Comparison of ENCODE assay signal across 18 cellular contexts in genomic region chr17:45111838-45112237, GRCh38. TPM values are rescaled to one million over a fixed set of nuclear protein-coding genes. Genes with fewer than 3 reads are reported as not detected.
A peak's percentile ranks its signal among the peaks of the same experiment; 100 is the strongest.
DNase-seq lines count a peak whose midpoint lies in the region; ATAC-seq, FAIRE-seq and TF ChIP-seq lines count a peak whose summit lies in the region.
"Had no signal": no experiment of that assay in that cellular context is flagged by ENCODE, and none has a peak within 500 bp of the region (broad histone marks: within the 10 kb centered on the region; RNA-seq: fewer than 3 reads in every experiment).

No MANE protein-coding gene starts in this region.

- H4K20me1 ChIP-seq in BLaER1 treated with 17β-estradiol and CSF1 and Interleukin-3, amounts not matched to agents 10 nM and 100 nM, result peaks cover 0 to 49% (median 7%) of the 10 kb centered on the region in 11 experiments; a peak in 8 of 22 replicates
- H4K20me1 ChIP-seq in PC-3 (ENCODE audit: low read length) (no peaks in the 10 kb centered on the region), HepG2 (ENCODE audit: insufficient read depth, low read length) (no peaks in the 10 kb centered on the region)

- H3K79me2 ChIP-seq in PC-3 (ENCODE audit: low read length), result no peaks in the 10 kb centered on the region
- no peaks in the 10 kb centered on the region for H3K79me2 ChIP-seq in HepG2 (ENCODE audit: insufficient read depth, low read length)
- H3K79me2 ChIP-seq: parathyroid adenoma had no signal

- POLR2A ChIA-PET in PC-3 (lab: Charles Lee; ENCODE audit: unreplicated experiment), result no interaction called here
- POLR2A ChIA-PET in HepG2 (lab: Yijun Ruan, JAX), result interaction anchor here (0.9 to 1.0 kb wide), 2 partner anchors 23 to 25 kb away, joined by 3 read pairs; partner anchors contain the start of gene ACBD4

- H3K36me3 ChIP-seq in BLaER1 treated with 17β-estradiol and CSF1 and Interleukin-3, amounts not matched to agents 10 nM and 100 nM, result peaks cover 24 to 34% (median 26%) of the 10 kb centered on the region in 11 experiments
- H3K36me3 ChIP-seq in PC-3 (ENCODE audit: low read depth, low read length) (peaks cover 11% of the 10 kb centered on the region; the same call in 1 of the 2 replicates), esophagus squamous epithelium (peaks cover 11 to 61% (median 20%) of the 10 kb centered on the region in 3 donors), skeletal muscle tissue (ENCODE audit: control insufficient read depth in 3 of 3, insufficient read depth in 3 of 3, low read length in 3 of 3) (peaks cover 12 to 48% (median 41%) of the 10 kb centered on the region in 3 donors), HepG2 (replicated peaks in 1 of 2; ENCODE audit: control insufficient read depth in 1 of 2, insufficient read depth in 2 of 2, low read length in 2 of 2) (peaks cover 7 to 16% of the 10 kb centered on the region in 2 experiments; a peak in 4 of 5 replicates)

- H3K9ac ChIP-seq in BLaER1 treated with 17β-estradiol and CSF1 and Interleukin-3, amounts not matched to agents 10 nM and 100 nM, result peak overlapping the region; percentile 46 to 87 (median 82); a peak in 21 of 22 replicates
- H3K9ac ChIP-seq in PC-3 (ENCODE audit: low read length) (no peak overlapping the region), skeletal muscle tissue (ENCODE audit: low read depth in 1 of 3, low read length in 3 of 3) (peak overlapping the region in 2 of 3 donors; percentile 57 to 88), HepG2 (ENCODE audit: insufficient read depth, low read depth, low read length) (no peak overlapping the region)
- H3K9ac ChIP-seq: parathyroid adenoma had no signal

- CTCF ChIA-PET in PC-3 (lab: Charles Lee) (interaction anchor here (1.0 kb wide), 1 partner anchor 21 kb away, joined by 3 read pairs; no protein-coding TSS in a partner anchor), HepG2 (lab: Yijun Ruan, JAX; ENCODE audit: low intra/inter-chr PET ratio, low total read pairs) (interaction anchor here (1.4 kb wide), 1 partner anchor 24 kb away, joined by 3 read pairs; the partner anchor contains the start of gene ACBD4)

- H2AFZ ChIP-seq in PC-3 (ENCODE audit: low read length) (no peak overlapping the region), HepG2 (ENCODE audit: low read length) (no peak overlapping the region)
- H2AFZ ChIP-seq: parathyroid adenoma had no signal

- DNase-seq in PC-3, result no peak
- DNase-seq in esophagus squamous epithelium (lab: John Stamatoyannopoulos, UW), result no peak
- no peak for DNase-seq in HepG2 (ENCODE audit: low spot score)
- DNase-seq in NCI-H146 treated with DMSO at 0.1 percent for 48 hours (lab: John Stamatoyannopoulos, UW; ENCODE audit: unreplicated experiment), result no peak
- no peak for DNase-seq in NCI-H748 (lab: John Stamatoyannopoulos, UW; ENCODE audit: unreplicated experiment)
- DNase-seq: activated gamma-delta T cell treated with Interleukin-2 at 50 U/mL for 16 hours, GF-D8, immature natural killer cell, KG1, NCI-H1436 treated with DMSO at 0.1 percent for 48 hours, NCI-H69, Peyer's patch had no signal

- H3F3A ChIP-seq in PC-3 (ENCODE audit: low read length, unreplicated experiment), result no peaks in the 10 kb centered on the region

- peak overlapping the region in 7 of 10 experiments; percentile 40 to 60 (median 50); a peak in 12 of 20 replicates for H3K4me3 ChIP-seq in BLaER1 treated with 17β-estradiol and CSF1 and Interleukin-3, amounts not matched to agents 10 nM and 100 nM
- no peak overlapping the region for H3K4me3 ChIP-seq in PC-3 (ENCODE audit: low read length)
- H3K4me3 ChIP-seq in esophagus squamous epithelium, result no peak overlapping the region
- no peak overlapping the region for H3K4me3 ChIP-seq in skeletal muscle tissue (ENCODE audit: low read length in 3 of 3)
- no peak overlapping the region for H3K4me3 ChIP-seq in HepG2 (replicated peaks in 1 of 3; ENCODE audit: insufficient read depth in 1 of 3, low read depth in 2 of 3, low read length in 3 of 3)
- H3K4me3 ChIP-seq: Peyer's patch had no signal

- no peaks in the 10 kb centered on the region for H3K27me3 ChIP-seq in BLaER1 treated with 17β-estradiol and CSF1 and Interleukin-3, amounts not matched to agents 10 nM and 100 nM
- H3K27me3 ChIP-seq in PC-3 (ENCODE audit: low read length) (no peaks in the 10 kb centered on the region), esophagus squamous epithelium (no peaks in the 10 kb centered on the region), skeletal muscle tissue (ENCODE audit: control insufficient read depth in 3 of 3, insufficient read depth in 3 of 3, low read length in 3 of 3) (no peaks in the 10 kb centered on the region), HepG2 (ENCODE audit: control insufficient read depth in 1 of 2, insufficient read depth in 2 of 2, low read length in 2 of 2) (no peaks in the 10 kb centered on the region)
- H3K27me3 ChIP-seq: Peyer's patch had no signal

- ATAC-seq in PC-3 (no peak), HepG2 (no peak), HG03442 (IDR thresholded peaks at IDR 0.05; ENCODE audit: unreplicated experiment) (no peak)

- H3K4me1 ChIP-seq in BLaER1 treated with 17β-estradiol and CSF1 and Interleukin-3, amounts not matched to agents 10 nM and 100 nM, result peaks cover 66 to 94% (median 82%) of the 10 kb centered on the region in 10 experiments
- H3K4me1 ChIP-seq in PC-3 (ENCODE audit: insufficient read depth, low read length) (no peaks in the 10 kb centered on the region), esophagus squamous epithelium (peaks cover 0 to 55% (median 8%) of the 10 kb centered on the region in 3 donors), skeletal muscle tissue (ENCODE audit: control insufficient read depth in 3 of 3, insufficient read depth in 3 of 3, low read length in 3 of 3) (peaks cover 63 to 72% (median 66%) of the 10 kb centered on the region in 3 donors), HepG2 (ENCODE audit: insufficient read depth, low read length) (peaks cover 51% of the 10 kb centered on the region)
- H3K4me1 ChIP-seq: parathyroid adenoma had no signal

- H3K27ac ChIP-seq in BLaER1 treated with 17β-estradiol and CSF1 and Interleukin-3, amounts not matched to agents 10 nM and 100 nM, result peak overlapping the region in 10 of 11 experiments; percentile 58 to 97 (median 95); a peak in 20 of 22 replicates
- H3K27ac ChIP-seq in PC-3 (ENCODE audit: low read length), result no peak overlapping the region
- peak overlapping the region in 3 of 4 donors; percentile 61 to 80 (median 62) for H3K27ac ChIP-seq in esophagus squamous epithelium
- H3K27ac ChIP-seq in skeletal muscle tissue (ENCODE audit: low read depth, low read length), result peak overlapping the region; percentile 98
- H3K27ac ChIP-seq in HepG2 (ENCODE audit: extremely low read length, insufficient read depth, low read length), result no peak overlapping the region
- H3K27ac ChIP-seq: parathyroid adenoma had no signal

- no peak for FAIRE-seq in HepG2 (lab: Jason Lieb, UNC)
- FAIRE-seq: endometrium, frontal cortex had no signal

- TF ChIP-seq POLR2A in esophagus squamous epithelium (IDR thresholded peaks at IDR 0.05) (no peak), HepG2 (IDR thresholded peaks at IDR 0.05; ENCODE audit: insufficient read depth in 1 of 2, low read depth in 2 of 2, low read length in 2 of 2) (no peak)

- TF ChIP-seq CTCF in PC-3 (conservative IDR thresholded peaks at IDR 0.05; ENCODE audit: low read depth, low read length) (no peak), esophagus squamous epithelium (IDR thresholded peaks at IDR 0.05) (no peak), HepG2 (CRISPR knock-in tag; IDR thresholded peaks at IDR 0.05) (no peak)

- no peaks in the 10 kb centered on the region for H3K9me3 ChIP-seq in BLaER1 treated with 17β-estradiol and CSF1 and Interleukin-3, amounts not matched to agents 10 nM and 100 nM (replicated peaks in 1 of 11)
- no peaks in the 10 kb centered on the region for H3K9me3 ChIP-seq in PC-3 (ENCODE audit: low read length)
- no peaks in the 10 kb centered on the region for H3K9me3 ChIP-seq in esophagus squamous epithelium
- H3K9me3 ChIP-seq in skeletal muscle tissue (ENCODE audit: control insufficient read depth in 3 of 3, low read length in 3 of 3), result no peaks in the 10 kb centered on the region
- H3K9me3 ChIP-seq in HepG2 (ENCODE audit: low read length), result no peaks in the 10 kb centered on the region
- H3K9me3 ChIP-seq: Peyer's patch had no signal

- WGBS in esophagus squamous epithelium, 2 donors, result 60 to 65% methylated on average over 4 of the region's 11 CpGs
- WGBS in HepG2 (ENCODE audit: low lambda C conversion rate), result 92% methylated on average over 11 of the region's 11 CpGs

- TF ChIP-seq EP300 in HepG2 (IDR thresholded peaks at IDR 0.05; ENCODE audit: low read depth in 2 of 2, low read length in 2 of 2), result no peak
- TF ChIP-seq EP300 in HepG2 (CRISPR knock-in tag; IDR thresholded peaks at IDR 0.05; ENCODE audit: borderline replicate concordance), result no peak

- no peaks in the 10 kb centered on the region for H3K9me2 ChIP-seq in PC-3 (replicated peaks; ENCODE audit: low read length)

- TF ChIP-seq RAD21 in HepG2 (CRISPR knock-in tag; IDR thresholded peaks at IDR 0.05), result no peak

- peak overlapping the region; percentile 72 to 99 (median 96) for H3K4me2 ChIP-seq in BLaER1 treated with 17β-estradiol and CSF1 and Interleukin-3, amounts not matched to agents 10 nM and 100 nM
- H3K4me2 ChIP-seq in PC-3 (ENCODE audit: low read length) (no peak overlapping the region), HepG2 (ENCODE audit: low read depth, low read length) (no peak overlapping the region)

- in situ Hi-C loops in HepG2 (cut with HindIII; ENCODE audit: extremely low pct_ligation_motif_present, low pct_unique_long_range_greater_than_20kb), result no loop called here

- intact Hi-C loops in PC-3 (cut with micrococcal nuclease), result no loop called here
- intact Hi-C loops in esophagus squamous epithelium (cut with DNase I), result no loop called here
- intact Hi-C loops in HepG2 (cut with micrococcal nuclease; ENCODE audit: unreplicated experiment), result no loop called here

- BruUV-seq in PC-3 (replicated peaks; lab: Mats Ljungman, UMichigan) (TSS peak; percentile 16), HepG2 (replicated peaks; lab: Mats Ljungman, UMichigan) (no TSS peak)

RNA-seq across cellular contexts. Expression of gene PLCD3, which starts 20.5 kb away (rescaled TPM):
- total RNA-seq in PC-3 (2014; rRNA removed) (35.1 and 55.3 TPM in 2 replicates), esophagus squamous epithelium (100 to 1,000 TPM in 1 of 4 donors, 10 to 100 TPM in 3; 16.3 to 105 (median 20.5) TPM), skeletal muscle tissue (12.0 TPM), HepG2 (2016; rRNA removed; fragmentation: Illumina TruSeq; extraction: Trizol) (5.5 and 11.3 TPM in 2 replicates)
- total RNA-seq in HepG2 (2016; cell fraction: cytosol; rRNA removed; fragmentation: Illumina TruSeq; extraction: Trizol; ENCODE audit: low read depth), result 5.6 and 8.7 TPM in 2 replicates
- total RNA-seq in HepG2 (2016; cell fraction: insoluble cytoplasmic fraction; rRNA removed; fragmentation: Illumina TruSeq; extraction: Trizol), result 6.2 and 9.4 TPM in 2 replicates
- 23.5 and 28.9 TPM in 2 replicates for total RNA-seq in HepG2 (2016; cell fraction: membrane; rRNA removed; fragmentation: Illumina TruSeq; extraction: Trizol)
- 4.2 and 4.3 TPM in 2 replicates for total RNA-seq in HepG2 (2016; cell fraction: nucleus; rRNA removed; fragmentation: Illumina TruSeq; extraction: Trizol)
- 39.1 and 46.1 TPM in 2 replicates for polyA plus RNA-seq in HepG2 (2011; rRNA removed)
- polyA plus RNA-seq in HepG2 (2011; cell fraction: cytosol; rRNA removed), result 28.6 and 40.9 TPM in 2 replicates
- 37.4 and 43.6 TPM in 2 replicates for polyA plus RNA-seq in HepG2 (2011; cell fraction: nucleus; rRNA removed)
- polyA plus RNA-seq in HepG2 (2012), result 8.5 and 22.4 TPM in 2 replicates
- 17.4 and 19.5 TPM in 2 replicates for polyA plus RNA-seq in HepG2 (2016; cell fraction: cytosol; fragmentation: Illumina TruSeq; extraction: Trizol; ENCODE audit: low read depth)
- polyA plus RNA-seq in HepG2 (2016; cell fraction: insoluble cytoplasmic fraction; fragmentation: Illumina TruSeq; extraction: Trizol; ENCODE audit: low read depth), result 14.0 and 24.9 TPM in 2 replicates
- polyA plus RNA-seq in HepG2 (2016; cell fraction: membrane; fragmentation: Illumina TruSeq; extraction: Trizol; ENCODE audit: low read depth), result 30.5 and 46.5 TPM in 2 replicates
- polyA plus RNA-seq in HepG2 (2016; cell fraction: nucleus; fragmentation: Illumina TruSeq; extraction: Trizol; ENCODE audit: insufficient read depth, low read depth), result 24.9 and 28.4 TPM in 2 replicates
- 68.8 and 256 TPM in 2 replicates for polyA minus RNA-seq in HepG2 (2011; rRNA and poly(A)+ RNA removed; ENCODE audit: low replicate concordance)
- 26.0 and 39.9 TPM in 2 replicates for polyA minus RNA-seq in HepG2 (2011; cell fraction: cytosol; rRNA and poly(A)+ RNA removed)
- polyA minus RNA-seq in HepG2 (2011; cell fraction: nucleus; rRNA and poly(A)+ RNA removed), result 13.4 and 15.7 TPM in 2 replicates

RNA-seq across cellular contexts. Expression of gene ACBD4, which starts 23.6 kb away (rescaled TPM):
- total RNA-seq in PC-3 (2014; rRNA removed), result 12.9 and 17.3 TPM in 2 replicates
- 1 to 10 TPM; 1.7 to 6.9 (median 4.5) TPM for total RNA-seq in esophagus squamous epithelium
- 3.1 TPM for total RNA-seq in skeletal muscle tissue
- total RNA-seq in HepG2 (2016; rRNA removed; fragmentation: Illumina TruSeq; extraction: Trizol), result 8.8 and 16.1 TPM in 2 replicates
- 8.0 and 13.0 TPM in 2 replicates for total RNA-seq in HepG2 (2016; cell fraction: cytosol; rRNA removed; fragmentation: Illumina TruSeq; extraction: Trizol; ENCODE audit: low read depth)
- total RNA-seq in HepG2 (2016; cell fraction: insoluble cytoplasmic fraction; rRNA removed; fragmentation: Illumina TruSeq; extraction: Trizol), result 9.5 and 14.6 TPM in 2 replicates
- 12.4 and 18.3 TPM in 2 replicates for total RNA-seq in HepG2 (2016; cell fraction: membrane; rRNA removed; fragmentation: Illumina TruSeq; extraction: Trizol)
- total RNA-seq in HepG2 (2016; cell fraction: nucleus; rRNA removed; fragmentation: Illumina TruSeq; extraction: Trizol), result 15.2 and 17.1 TPM in 2 replicates
- polyA plus RNA-seq in HepG2 (2011; rRNA removed), result 26.9 and 34.1 TPM in 2 replicates
- polyA plus RNA-seq in HepG2 (2011; cell fraction: cytosol; rRNA removed), result 12.2 and 17.4 TPM in 2 replicates
- 71.5 and 77.5 TPM in 2 replicates for polyA plus RNA-seq in HepG2 (2011; cell fraction: nucleus; rRNA removed)
- polyA plus RNA-seq in HepG2 (2012), result 16.9 and 20.5 TPM in 2 replicates
- polyA plus RNA-seq in HepG2 (2016; cell fraction: cytosol; fragmentation: Illumina TruSeq; extraction: Trizol; ENCODE audit: low read depth), result 9.2 and 14.3 TPM in 2 replicates
- polyA plus RNA-seq in HepG2 (2016; cell fraction: insoluble cytoplasmic fraction; fragmentation: Illumina TruSeq; extraction: Trizol; ENCODE audit: low read depth), result 9.9 and 13.7 TPM in 2 replicates
- polyA plus RNA-seq in HepG2 (2016; cell fraction: membrane; fragmentation: Illumina TruSeq; extraction: Trizol; ENCODE audit: low read depth), result 10.5 and 15.2 TPM in 2 replicates
- 36.2 and 39.6 TPM in 2 replicates for polyA plus RNA-seq in HepG2 (2016; cell fraction: nucleus; fragmentation: Illumina TruSeq; extraction: Trizol; ENCODE audit: insufficient read depth, low read depth)
- polyA minus RNA-seq in HepG2 (2011; rRNA and poly(A)+ RNA removed; ENCODE audit: low replicate concordance), result 6.9 and 21.9 TPM in 2 replicates
- 8.3 and 8.4 TPM in 2 replicates for polyA minus RNA-seq in HepG2 (2011; cell fraction: cytosol; rRNA and poly(A)+ RNA removed)
- 26.9 and 36.2 TPM in 2 replicates for polyA minus RNA-seq in HepG2 (2011; cell fraction: nucleus; rRNA and poly(A)+ RNA removed)

RNA-seq across cellular contexts. Expression of gene HEXIM1, which starts 36.4 kb away (rescaled TPM):
- total RNA-seq in PC-3 (2014; rRNA removed) (47.3 and 59.0 TPM in 2 replicates), esophagus squamous epithelium (10 to 100 TPM; 19.8 to 28.4 (median 25.3) TPM), skeletal muscle tissue (14.6 TPM), HepG2 (2016; rRNA removed; fragmentation: Illumina TruSeq; extraction: Trizol) (10.5 and 14.8 TPM in 2 replicates)
- 2.7 and 3.3 TPM in 2 replicates for total RNA-seq in HepG2 (2016; cell fraction: cytosol; rRNA removed; fragmentation: Illumina TruSeq; extraction: Trizol; ENCODE audit: low read depth)
- 11.7 and 13.0 TPM in 2 replicates for total RNA-seq in HepG2 (2016; cell fraction: insoluble cytoplasmic fraction; rRNA removed; fragmentation: Illumina TruSeq; extraction: Trizol)
- 8.9 and 9.5 TPM in 2 replicates for total RNA-seq in HepG2 (2016; cell fraction: membrane; rRNA removed; fragmentation: Illumina TruSeq; extraction: Trizol)
- 13.8 and 14.0 TPM in 2 replicates for total RNA-seq in HepG2 (2016; cell fraction: nucleus; rRNA removed; fragmentation: Illumina TruSeq; extraction: Trizol)
- polyA plus RNA-seq in HepG2 (2011; rRNA removed), result 16.3 and 16.6 TPM in 2 replicates
- 13.7 and 14.0 TPM in 2 replicates for polyA plus RNA-seq in HepG2 (2011; cell fraction: cytosol; rRNA removed)
- polyA plus RNA-seq in HepG2 (2011; cell fraction: nucleus; rRNA removed), result 34.1 and 37.3 TPM in 2 replicates
- polyA plus RNA-seq in HepG2 (2012), result 17.5 and 20.8 TPM in 2 replicates
- 2.7 and 3.3 TPM in 2 replicates for polyA plus RNA-seq in HepG2 (2016; cell fraction: cytosol; fragmentation: Illumina TruSeq; extraction: Trizol; ENCODE audit: low read depth)
- polyA plus RNA-seq in HepG2 (2016; cell fraction: insoluble cytoplasmic fraction; fragmentation: Illumina TruSeq; extraction: Trizol; ENCODE audit: low read depth), result 36.1 and 41.5 TPM in 2 replicates
- polyA plus RNA-seq in HepG2 (2016; cell fraction: membrane; fragmentation: Illumina TruSeq; extraction: Trizol; ENCODE audit: low read depth), result 10.3 and 12.9 TPM in 2 replicates
- 51.0 and 51.8 TPM in 2 replicates for polyA plus RNA-seq in HepG2 (2016; cell fraction: nucleus; fragmentation: Illumina TruSeq; extraction: Trizol; ENCODE audit: insufficient read depth, low read depth)
- 8.8 and 11.0 TPM in 2 replicates for polyA minus RNA-seq in HepG2 (2011; rRNA and poly(A)+ RNA removed; ENCODE audit: low replicate concordance)
- polyA minus RNA-seq in HepG2 (2011; cell fraction: cytosol; rRNA and poly(A)+ RNA removed), result 10.7 and 11.5 TPM in 2 replicates
- polyA minus RNA-seq in HepG2 (2011; cell fraction: nucleus; rRNA and poly(A)+ RNA removed), result 17.1 and 27.5 TPM in 2 replicates

RNA-seq across cellular contexts. Expression of gene HEXIM2, which starts 49.8 kb away (rescaled TPM):
- 19.9 and 30.5 TPM in 2 replicates for total RNA-seq in PC-3 (2014; rRNA removed)
- 1 to 10 TPM; 1.7 to 9.0 (median 4.9) TPM for total RNA-seq in esophagus squamous epithelium
- total RNA-seq in skeletal muscle tissue, result 10.4 TPM
- 27.1 and 30.8 TPM in 2 replicates for total RNA-seq in HepG2 (2016; rRNA removed; fragmentation: Illumina TruSeq; extraction: Trizol)
- total RNA-seq in HepG2 (2016; cell fraction: cytosol; rRNA removed; fragmentation: Illumina TruSeq; extraction: Trizol; ENCODE audit: low read depth), result 22.3 and 23.3 TPM in 2 replicates
- total RNA-seq in HepG2 (2016; cell fraction: insoluble cytoplasmic fraction; rRNA removed; fragmentation: Illumina TruSeq; extraction: Trizol), result 26.7 and 27.9 TPM in 2 replicates
- 25.8 and 28.7 TPM in 2 replicates for total RNA-seq in HepG2 (2016; cell fraction: membrane; rRNA removed; fragmentation: Illumina TruSeq; extraction: Trizol)
- 13.7 and 16.4 TPM in 2 replicates for total RNA-seq in HepG2 (2016; cell fraction: nucleus; rRNA removed; fragmentation: Illumina TruSeq; extraction: Trizol)
- 31.8 and 32.4 TPM in 2 replicates for polyA plus RNA-seq in HepG2 (2011; rRNA removed)
- polyA plus RNA-seq in HepG2 (2011; cell fraction: cytosol; rRNA removed), result 32.2 and 44.9 TPM in 2 replicates
- 22.5 and 27.3 TPM in 2 replicates for polyA plus RNA-seq in HepG2 (2011; cell fraction: nucleus; rRNA removed)
- 22.2 and 24.9 TPM in 2 replicates for polyA plus RNA-seq in HepG2 (2012)
- 14.6 and 18.5 TPM in 2 replicates for polyA plus RNA-seq in HepG2 (2016; cell fraction: cytosol; fragmentation: Illumina TruSeq; extraction: Trizol; ENCODE audit: low read depth)
- polyA plus RNA-seq in HepG2 (2016; cell fraction: insoluble cytoplasmic fraction; fragmentation: Illumina TruSeq; extraction: Trizol; ENCODE audit: low read depth), result 35.4 and 36.8 TPM in 2 replicates
- 19.7 and 26.6 TPM in 2 replicates for polyA plus RNA-seq in HepG2 (2016; cell fraction: membrane; fragmentation: Illumina TruSeq; extraction: Trizol; ENCODE audit: low read depth)
- 36.3 and 37.9 TPM in 2 replicates for polyA plus RNA-seq in HepG2 (2016; cell fraction: nucleus; fragmentation: Illumina TruSeq; extraction: Trizol; ENCODE audit: insufficient read depth, low read depth)
- 9.1 and 26.8 TPM in 2 replicates for polyA minus RNA-seq in HepG2 (2011; rRNA and poly(A)+ RNA removed; ENCODE audit: low replicate concordance)
- polyA minus RNA-seq in HepG2 (2011; cell fraction: cytosol; rRNA and poly(A)+ RNA removed), result 17.8 and 20.5 TPM in 2 replicates
- polyA minus RNA-seq in HepG2 (2011; cell fraction: nucleus; rRNA and poly(A)+ RNA removed), result 12.4 and 13.2 TPM in 2 replicates

RNA-seq across cellular contexts. Expression of gene NMT1, which starts 50.7 kb away (rescaled TPM):
- total RNA-seq in PC-3 (2014; rRNA removed) (99.2 and 117 TPM in 2 replicates), esophagus squamous epithelium (10 to 100 TPM; 54.6 to 66.2 (median 57.8) TPM), skeletal muscle tissue (35.5 TPM), HepG2 (2016; rRNA removed; fragmentation: Illumina TruSeq; extraction: Trizol) (142 and 194 TPM in 2 replicates)
- 26.5 and 28.3 TPM in 2 replicates for total RNA-seq in HepG2 (2016; cell fraction: cytosol; rRNA removed; fragmentation: Illumina TruSeq; extraction: Trizol; ENCODE audit: low read depth)
- total RNA-seq in HepG2 (2016; cell fraction: insoluble cytoplasmic fraction; rRNA removed; fragmentation: Illumina TruSeq; extraction: Trizol), result 140 and 195 TPM in 2 replicates
- total RNA-seq in HepG2 (2016; cell fraction: membrane; rRNA removed; fragmentation: Illumina TruSeq; extraction: Trizol), result 38.6 and 40.6 TPM in 2 replicates
- 107 and 123 TPM in 2 replicates for total RNA-seq in HepG2 (2016; cell fraction: nucleus; rRNA removed; fragmentation: Illumina TruSeq; extraction: Trizol)
- polyA plus RNA-seq in HepG2 (2011; rRNA removed), result 71.9 and 75.7 TPM in 2 replicates
- polyA plus RNA-seq in HepG2 (2011; cell fraction: cytosol; rRNA removed), result 38.6 and 40.9 TPM in 2 replicates
- polyA plus RNA-seq in HepG2 (2011; cell fraction: nucleus; rRNA removed), result 44.4 and 51.3 TPM in 2 replicates
- 109 and 117 TPM in 2 replicates for polyA plus RNA-seq in HepG2 (2012)
- 13.3 and 16.4 TPM in 2 replicates for polyA plus RNA-seq in HepG2 (2016; cell fraction: cytosol; fragmentation: Illumina TruSeq; extraction: Trizol; ENCODE audit: low read depth)
- polyA plus RNA-seq in HepG2 (2016; cell fraction: insoluble cytoplasmic fraction; fragmentation: Illumina TruSeq; extraction: Trizol; ENCODE audit: low read depth), result 189 and 216 TPM in 2 replicates
- polyA plus RNA-seq in HepG2 (2016; cell fraction: membrane; fragmentation: Illumina TruSeq; extraction: Trizol; ENCODE audit: low read depth), result 22.9 and 24.5 TPM in 2 replicates
- 111 and 125 TPM in 2 replicates for polyA plus RNA-seq in HepG2 (2016; cell fraction: nucleus; fragmentation: Illumina TruSeq; extraction: Trizol; ENCODE audit: insufficient read depth, low read depth)
- 63.5 and 95.4 TPM in 2 replicates for polyA minus RNA-seq in HepG2 (2011; rRNA and poly(A)+ RNA removed; ENCODE audit: low replicate concordance)
- 254 and 276 TPM in 2 replicates for polyA minus RNA-seq in HepG2 (2011; cell fraction: cytosol; rRNA and poly(A)+ RNA removed)
- polyA minus RNA-seq in HepG2 (2011; cell fraction: nucleus; rRNA and poly(A)+ RNA removed), result 44.7 and 70.7 TPM in 2 replicates

Comparison
In these comparisons a context has a peak if more than half of its experiments do, and no peak if none do; other contexts are left out.
1. H3K27ac ChIP-seq: peak in BLaER1 treated with 17β-estradiol and CSF1 and Interleukin-3, amounts not matched to agents 10 nM and 100 nM (10 of 11), esophagus squamous epithelium (3 of 4) and skeletal muscle tissue (single experiment); none in PC-3 (single experiment) and HepG2 (single experiment).
2. H3K4me2 ChIP-seq: peak in BLaER1 treated with 17β-estradiol and CSF1 and Interleukin-3, amounts not matched to agents 10 nM and 100 nM (11 of 11); none in PC-3 (single experiment) and HepG2 (single experiment).
3. H3K4me3 ChIP-seq: peak in BLaER1 treated with 17β-estradiol and CSF1 and Interleukin-3, amounts not matched to agents 10 nM and 100 nM (7 of 10); none in PC-3 (single experiment), esophagus squamous epithelium (0 of 4), skeletal muscle tissue (0 of 3) and HepG2 (0 of 3).
4. H3K9ac ChIP-seq: peak in BLaER1 treated with 17β-estradiol and CSF1 and Interleukin-3, amounts not matched to agents 10 nM and 100 nM (11 of 11) and skeletal muscle tissue (2 of 3); none in PC-3 (single experiment) and HepG2 (single experiment).